In genomic region chr2:97911210-97911921, GRCh38 we compare ENCODE assay signal across 11 cellular contexts.
DNase-seq lines count a peak whose midpoint lies in the region; ATAC-seq and TF ChIP-seq lines count a peak whose summit lies in the region.
"Had no signal": no experiment of that assay in that cellular context is flagged by ENCODE, and none has a peak within 500 bp of the region (broad histone marks: within the 10 kb centered on the region; RNA-seq: fewer than 3 reads in every experiment).

No MANE protein-coding gene starts in this region.

- no peak for TF ChIP-seq CTCF in suprapubic skin (IDR thresholded peaks at IDR 0.05)

- peaks cover 3% of the 10 kb centered on the region for H3K36me3 ChIP-seq in suprapubic skin

- H3K4me3 ChIP-seq in suprapubic skin = no peak overlapping the region
- H3K4me3 ChIP-seq: coronary artery, upper lobe of left lung had no signal

- TF ChIP-seq POLR2A in suprapubic skin (IDR thresholded peaks at IDR 0.05) = no peak

- peaks cover 17% of the 10 kb centered on the region for H3K4me1 ChIP-seq in suprapubic skin

- H3K4me3 Mint-ChIP-seq in memory B cell = no peak overlapping the region

- H3K27ac Mint-ChIP-seq in memory B cell = peak overlapping the region; percentile 75

- H3K4me1 Mint-ChIP-seq in memory B cell = peaks cover 64% of the 10 kb centered on the region

- WGBS in suprapubic skin = 84% methylated on average over 4 of the region's 4 CpGs

- no peak for TF ChIP-seq EP300 in suprapubic skin (IDR thresholded peaks at IDR 0.05)

- H3K9me3 ChIP-seq in suprapubic skin = no peaks in the 10 kb centered on the region
- H3K9me3 ChIP-seq: upper lobe of left lung had no signal

- H3K27me3 Mint-ChIP-seq in memory B cell = no peaks in the 10 kb centered on the region

- no peak overlapping the region for H3K27ac ChIP-seq in suprapubic skin
- H3K27ac ChIP-seq: coronary artery, upper lobe of left lung had no signal

- H3K9me3 Mint-ChIP-seq in memory B cell = no peaks in the 10 kb centered on the region

- H3K36me3 Mint-ChIP-seq in memory B cell = peaks cover 12% of the 10 kb centered on the region

- H3K27me3 ChIP-seq in suprapubic skin = no peaks in the 10 kb centered on the region
- H3K27me3 ChIP-seq: upper lobe of left lung had no signal

- ATAC-seq in GM18520 (IDR thresholded peaks at IDR 0.05; ENCODE audit: unreplicated experiment) = peak; percentile 47
- ATAC-seq in HG02678 (IDR thresholded peaks at IDR 0.05; ENCODE audit: unreplicated experiment) = peak; percentile 60
- ATAC-seq in memory B cell (ENCODE audit: low read depth) = peak; percentile 90

- DNase-seq in NOMO-1 treated with DMSO at 0.1 percent for 48 hours (lab: John Stamatoyannopoulos, UW; ENCODE audit: unreplicated experiment) (peak; percentile 91), memory B cell (ENCODE audit: low spot score in 2 of 2) (peak in 1 of 2 donors; percentile 33), DMS153 (lab: John Stamatoyannopoulos, UW) (no peak), suprapubic skin (ENCODE audit: low spot score in 2 of 2) (no peak), RPMI8226 (no peak), NCI-H1436 treated with DMSO at 0.1 percent for 48 hours (lab: John Stamatoyannopoulos, UW) (no peak)
- DNase-seq: SHP77 treated with DMSO at 0.1 percent for 48 hours, upper lobe of left lung had no signal
